16 cellular contexts compared by ENCODE assay signal in genomic region chr17:57466042-57466471, GRCh38.
DNase-seq lines count a peak whose midpoint lies in the region; ATAC-seq lines count a peak whose summit lies in the region.
"Had no signal": no experiment of that assay in that cellular context is flagged by ENCODE, and none has a peak within 500 bp of the region (broad histone marks: within the 10 kb centered on the region; RNA-seq: fewer than 3 reads in every experiment).

No MANE protein-coding gene starts in this region.

- peak overlapping the region; percentile 93 for H3K27ac ChIP-seq in HUES48 (ENCODE audit: low read depth, low read length)
- H3K27ac ChIP-seq: SK-N-MC, vagina had no signal

- H3K27ac Mint-ChIP-seq in stimulated activated naive B cell treated with anti-CD40 and anti-IgM and Interleukin-4, amounts not matched to agents 10 μg/mL and 1 μg/mL and 100 μg/mL, for 72 hours = peak overlapping the region; percentile 73
- H3K27ac Mint-ChIP-seq: CD8-positive, alpha-beta T cell had no signal

- peaks cover 3 to 5% of the 10 kb centered on the region in 2 donors for H3K9me3 Mint-ChIP-seq in stimulated activated naive B cell treated with anti-CD40 and anti-IgM and Interleukin-4, amounts not matched to agents 10 μg/mL and 1 μg/mL and 100 μg/mL, for 72 hours
- H3K9me3 Mint-ChIP-seq: CD8-positive, alpha-beta T cell had no signal

- H3K9ac ChIP-seq in HUES48 (ENCODE audit: low read depth, low read length) = peak overlapping the region; percentile 26; the same call in 1 of the 2 replicates

- H3K36me3 Mint-ChIP-seq in stimulated activated naive B cell treated with anti-CD40 and anti-IgM and Interleukin-4, amounts not matched to agents 10 μg/mL and 1 μg/mL and 100 μg/mL, for 72 hours = peaks cover 19 to 34% of the 10 kb centered on the region in 2 donors
- H3K36me3 Mint-ChIP-seq: CD8-positive, alpha-beta T cell had no signal

- H3K9me3 ChIP-seq in HUES48 (ENCODE audit: control insufficient read depth, insufficient read depth, low read length) = no peaks in the 10 kb centered on the region
- H3K9me3 ChIP-seq: vagina had no signal

- DNase-seq in NCI-H69 (lab: John Stamatoyannopoulos, UW) (peak; percentile 86), iPS-NIHi11 (ENCODE audit: low spot score) (peak; percentile 70), LoVo (ENCODE audit: low spot score) (no peak), left cardiac atrium (no peak)
- no peak for DNase-seq in stimulated activated naive B cell treated with anti-CD40 and anti-IgM and Interleukin-4, amounts not matched to agents 10 μg/mL and 1 μg/mL and 100 μg/mL, for 72 hours
- DNase-seq: CD8-positive, alpha-beta T cell; kidney glomerular epithelial cell; NCI-H2029; OCI-M1; stimulated activated CD4-positive, alpha-beta T cell treated with anti-CD3 and anti-CD28 coated beads, Interleukin-2, amount 100 ng/mL, for 24 hours had no signal

- H3K36me3 ChIP-seq in HUES48 (ENCODE audit: control insufficient read depth, insufficient read depth, low read length) = no peaks in the 10 kb centered on the region
- H3K36me3 ChIP-seq: vagina had no signal

- H3K27me3 ChIP-seq in HUES48 (ENCODE audit: control insufficient read depth, insufficient read depth, low read length) = no peaks in the 10 kb centered on the region
- H3K27me3 ChIP-seq: vagina had no signal

- peaks cover 48% of the 10 kb centered on the region for H3K4me1 ChIP-seq in HUES48 (ENCODE audit: control insufficient read depth, insufficient read depth, low read length)

- peak overlapping the region; percentile 35 for H3K4me3 ChIP-seq in HUES48 (ENCODE audit: low read depth, low read length)
- H3K4me3 ChIP-seq: K562, SK-N-MC, vagina had no signal

- no peak overlapping the region for H3K4me3 Mint-ChIP-seq in stimulated activated naive B cell treated with anti-CD40 and anti-IgM and Interleukin-4, amounts not matched to agents 10 μg/mL and 1 μg/mL and 100 μg/mL, for 72 hours
- H3K4me3 Mint-ChIP-seq: CD8-positive, alpha-beta T cell had no signal

- no peaks in the 10 kb centered on the region for H3K27me3 Mint-ChIP-seq in stimulated activated naive B cell treated with anti-CD40 and anti-IgM and Interleukin-4, amounts not matched to agents 10 μg/mL and 1 μg/mL and 100 μg/mL, for 72 hours

- peaks cover 65 to 96% of the 10 kb centered on the region in 2 donors for H3K4me1 Mint-ChIP-seq in stimulated activated naive B cell treated with anti-CD40 and anti-IgM and Interleukin-4, amounts not matched to agents 10 μg/mL and 1 μg/mL and 100 μg/mL, for 72 hours

- no peak for ATAC-seq in stimulated activated naive B cell treated with anti-CD40 and anti-IgM and Interleukin-4, amounts not matched to agents 10 μg/mL and 1 μg/mL and 100 μg/mL, for 72 hours (replicated peaks)
- ATAC-seq in GM21528 (IDR thresholded peaks at IDR 0.05; ENCODE audit: low FRiP score, unreplicated experiment) = no peak
- no peak for ATAC-seq in left cardiac atrium
- ATAC-seq: activated naive CD4-positive, alpha-beta T cell treated with anti-CD3 and anti-CD28 coated beads, Interleukin-2, amount 50 U/mL, for 72 hours; CD8-positive, alpha-beta T cell; K562 had no signal

- intact Hi-C loops in left cardiac atrium (cut with DNase I) = no loop called here

Comparison
In these comparisons a context has a peak if more than half of its experiments do, and no peak if none do; other contexts are left out.
1. DNase-seq: peak in NCI-H69 (single experiment) and iPS-NIHi11 (single experiment); none in stimulated activated naive B cell treated with anti-CD40 and anti-IgM and Interleukin-4, amounts not matched to agents 10 μg/mL and 1 μg/mL and 100 μg/mL, for 72 hours (single experiment), LoVo (single experiment) and left cardiac atrium (single experiment).